Comparison of ENCODE assay signal across 8 cellular contexts in genomic region chr5:5340206-5340729, GRCh38.
DNase-seq lines count a peak whose midpoint lies in the region; ATAC-seq and TF ChIP-seq lines count a peak whose summit lies in the region.

No MANE protein-coding gene starts in this region.

- H3K27ac Mint-ChIP-seq in glutamatergic neuron (ENCODE audit: unreplicated experiment), result peak overlapping the region; percentile 89
- H3K27ac Mint-ChIP-seq in activated T-helper 1 cell treated with anti-CD3 and anti-CD28 coated beads, Interleukin-12 subunit alpha, Interleukin-12 subunit beta, Interleukin-2, Interleukin-4 antibody, amounts not matched to agents 30 ng/mL and 10 ng/mL and 1 ng/mL, durations not matched to agents 14 hours and 24 hours and 36 hours, result no peak overlapping the region
- H3K27ac Mint-ChIP-seq in activated naive CD4-positive, alpha-beta T cell treated with anti-CD3 and anti-CD28 coated beads, Interleukin-2, amount 50 U/mL, for 72 hours, result peak overlapping the region in 1 of 2 donors; percentile 24

- H3K4me3 ChIP-seq in SK-N-MC, result peak overlapping the region; percentile 19; the same call in 1 of the 2 replicates

- H3K4me3 Mint-ChIP-seq in glutamatergic neuron (ENCODE audit: unreplicated experiment), result peak overlapping the region; percentile 80
- no peak overlapping the region for H3K4me3 Mint-ChIP-seq in activated T-helper 1 cell treated with anti-CD3 and anti-CD28 coated beads, Interleukin-12 subunit alpha, Interleukin-12 subunit beta, Interleukin-2, Interleukin-4 antibody, amounts not matched to agents 30 ng/mL and 10 ng/mL and 1 ng/mL, durations not matched to agents 14 hours and 24 hours and 36 hours

- H3K9me3 Mint-ChIP-seq in glutamatergic neuron (ENCODE audit: unreplicated experiment), result peaks cover 17% of the 10 kb centered on the region
- no peaks in the 10 kb centered on the region for H3K9me3 Mint-ChIP-seq in activated T-helper 1 cell treated with anti-CD3 and anti-CD28 coated beads, Interleukin-12 subunit alpha, Interleukin-12 subunit beta, Interleukin-2, Interleukin-4 antibody, amounts not matched to agents 30 ng/mL and 10 ng/mL and 1 ng/mL, durations not matched to agents 14 hours and 24 hours and 36 hours
- peaks cover 0 to 3% of the 10 kb centered on the region in 2 donors for H3K9me3 Mint-ChIP-seq in activated naive CD4-positive, alpha-beta T cell treated with anti-CD3 and anti-CD28 coated beads, Interleukin-2, amount 50 U/mL, for 72 hours

- H3K36me3 ChIP-seq in SK-N-MC (ENCODE audit: insufficient read depth, low read length), result no peaks in the 10 kb centered on the region

- peaks cover 8% of the 10 kb centered on the region for H3K27me3 Mint-ChIP-seq in glutamatergic neuron (ENCODE audit: unreplicated experiment)
- H3K27me3 Mint-ChIP-seq in activated T-helper 1 cell treated with anti-CD3 and anti-CD28 coated beads, Interleukin-12 subunit alpha, Interleukin-12 subunit beta, Interleukin-2, Interleukin-4 antibody, amounts not matched to agents 30 ng/mL and 10 ng/mL and 1 ng/mL, durations not matched to agents 14 hours and 24 hours and 36 hours (ENCODE audit: insufficient read depth), result no peaks in the 10 kb centered on the region

- H3K27ac ChIP-seq in SK-N-MC, result no peak overlapping the region

- H3K4me1 Mint-ChIP-seq in glutamatergic neuron (ENCODE audit: low read depth, unreplicated experiment), result peaks cover 55% of the 10 kb centered on the region
- H3K4me1 Mint-ChIP-seq in activated T-helper 1 cell treated with anti-CD3 and anti-CD28 coated beads, Interleukin-12 subunit alpha, Interleukin-12 subunit beta, Interleukin-2, Interleukin-4 antibody, amounts not matched to agents 30 ng/mL and 10 ng/mL and 1 ng/mL, durations not matched to agents 14 hours and 24 hours and 36 hours (ENCODE audit: low read depth), result no peaks in the 10 kb centered on the region

- ATAC-seq in GM21737 (IDR thresholded peaks at IDR 0.05; ENCODE audit: unreplicated experiment), result no peak
- no peak for ATAC-seq in activated naive CD4-positive, alpha-beta T cell treated with anti-CD3 and anti-CD28 coated beads, Interleukin-2, amount 50 U/mL, for 72 hours

- peak; percentile 97 for DNase-seq in ELR (ENCODE audit: low read depth)
- DNase-seq in SK-N-MC (ENCODE audit: low read depth, low spot score), result peak; percentile 18
- DNase-seq in glutamatergic neuron, result peak; percentile 84
- peak; percentile 92 for DNase-seq in renal cortical epithelial cell (ENCODE audit: low read depth)
- no peak for DNase-seq in activated T-helper 1 cell treated with anti-CD3 and anti-CD28 coated beads, Interleukin-12 subunit alpha, Interleukin-12 subunit beta, Interleukin-2, Interleukin-4 antibody, amounts not matched to agents 30 ng/mL and 10 ng/mL and 1 ng/mL, durations not matched to agents 14 hours and 24 hours and 36 hours (ENCODE audit: low spot score)
- no peak for DNase-seq in activated naive CD4-positive, alpha-beta T cell treated with anti-CD3 and anti-CD28 coated beads, Interleukin-2, amount 50 U/mL, for 72 hours (ENCODE audit: low spot score in 2 of 2)
- no peak for DNase-seq in cerebellar cortex (ENCODE audit: low spot score)

- TF ChIP-seq CTCF in glutamatergic neuron (IDR thresholded peaks at IDR 0.05; ENCODE audit: partially characterized antibody, unreplicated experiment), result no peak

- no peak overlapping the region for H3K9ac ChIP-seq in SK-N-MC (ENCODE audit: insufficient read length)

- H3K36me3 Mint-ChIP-seq in glutamatergic neuron (ENCODE audit: unreplicated experiment), result no peaks in the 10 kb centered on the region
- no peaks in the 10 kb centered on the region for H3K36me3 Mint-ChIP-seq in activated T-helper 1 cell treated with anti-CD3 and anti-CD28 coated beads, Interleukin-12 subunit alpha, Interleukin-12 subunit beta, Interleukin-2, Interleukin-4 antibody, amounts not matched to agents 30 ng/mL and 10 ng/mL and 1 ng/mL, durations not matched to agents 14 hours and 24 hours and 36 hours (ENCODE audit: low read depth)
- no peaks in the 10 kb centered on the region for H3K36me3 Mint-ChIP-seq in activated naive CD4-positive, alpha-beta T cell treated with anti-CD3 and anti-CD28 coated beads, Interleukin-2, amount 50 U/mL, for 72 hours

- no peaks in the 10 kb centered on the region for H3K9me3 ChIP-seq in SK-N-MC (ENCODE audit: low read depth, low read length)

- intact Hi-C loops in activated T-helper 1 cell treated with anti-CD3 and anti-CD28 coated beads, Interleukin-12 subunit alpha, Interleukin-12 subunit beta, Interleukin-2, Interleukin-4 antibody, amounts not matched to agents 30 ng/mL and 10 ng/mL and 1 ng/mL, durations not matched to agents 14 hours and 24 hours and 36 hours (cut with micrococcal nuclease), result no loop called here

Comparison
In these comparisons a context has a peak if more than half of its experiments do, and no peak if none do; other contexts are left out.
1. DNase-seq: peak in ELR (single experiment), SK-N-MC (single experiment), glutamatergic neuron (single experiment) and renal cortical epithelial cell (single experiment); none in activated T-helper 1 cell treated with anti-CD3 and anti-CD28 coated beads, Interleukin-12 subunit alpha, Interleukin-12 subunit beta, Interleukin-2, Interleukin-4 antibody, amounts not matched to agents 30 ng/mL and 10 ng/mL and 1 ng/mL, durations not matched to agents 14 hours and 24 hours and 36 hours (single experiment), activated naive CD4-positive, alpha-beta T cell treated with anti-CD3 and anti-CD28 coated beads, Interleukin-2, amount 50 U/mL, for 72 hours (0 of 2) and cerebellar cortex (single experiment).